Comparison of ENCODE assay signal across 19 cellular contexts in the genomic region with DNA sequence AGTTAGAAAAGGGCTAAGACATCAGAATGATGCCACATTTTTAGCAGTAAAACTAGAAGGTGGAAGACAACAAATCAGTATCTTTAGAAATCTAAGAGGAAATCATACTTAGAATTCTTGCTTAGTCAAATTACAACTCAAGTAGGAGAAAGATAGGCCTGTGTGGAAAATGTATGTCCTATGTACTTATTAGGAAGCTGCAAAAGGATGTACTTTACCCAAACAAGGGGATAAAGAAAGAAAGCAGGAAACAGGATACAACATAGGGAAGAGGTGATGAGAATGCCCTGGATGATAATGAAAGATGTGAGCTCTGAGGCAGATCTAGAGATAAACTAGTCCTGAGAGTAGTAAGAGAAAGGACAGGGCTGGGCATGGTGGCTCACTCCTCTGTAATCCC. TPM values are rescaled to one million over a fixed set of nuclear protein-coding genes. Genes with fewer than 3 reads are reported as not detected.
A peak's percentile ranks its signal among the peaks of the same experiment; 100 is the strongest.
DNase-seq lines count a peak whose midpoint lies in the region; TF ChIP-seq lines count a peak whose summit lies in the region.
"Had no signal": no experiment of that assay in that cellular context is flagged by ENCODE, and none has a peak within 500 bp of the region (broad histone marks: within the 10 kb centered on the region; RNA-seq: fewer than 3 reads in every experiment).

No MANE protein-coding gene starts in this region.

- H2AK5ac ChIP-seq in trophoblast cell (ENCODE audit: low read length) = no peak overlapping the region

- no peaks in the 10 kb centered on the region for H3K27me3 ChIP-seq in trophoblast cell (ENCODE audit: insufficient read depth, low read length)
- H3K27me3 ChIP-seq: MG63 had no signal

- no peak overlapping the region for H3K14ac ChIP-seq in trophoblast cell (ENCODE audit: low read length)

- peaks cover 3% of the 10 kb centered on the region for H3K79me1 ChIP-seq in trophoblast cell (ENCODE audit: low read length)

- H3K79me2 ChIP-seq in trophoblast cell (ENCODE audit: control insufficient read depth, insufficient read depth, low read length, poor library complexity) = no peaks in the 10 kb centered on the region

- H3K18ac ChIP-seq in trophoblast cell (ENCODE audit: low read length) = no peak overlapping the region

- no peak overlapping the region for H2BK120ac ChIP-seq in trophoblast cell (ENCODE audit: insufficient read depth, low read length, poor library complexity)

- H4K12ac ChIP-seq in trophoblast cell (ENCODE audit: low read depth, low read length) = no peak overlapping the region

- H3K27ac Mint-ChIP-seq in HFFc6 (peak overlapping the region; percentile 27), endothelial cell (ENCODE audit: unreplicated experiment) (peak overlapping the region; percentile 86)
- no peak overlapping the region for H3K27ac Mint-ChIP-seq in T-helper 2 cell treated with Interferon-gamma antibody and Interleukin-4, amounts not matched to agents 5 μg/mL and 100 μg/mL, for 36 hours

- TF ChIP-seq CTCF in HFFc6 (IDR thresholded peaks at IDR 0.05) (no peak), endothelial cell (IDR thresholded peaks at IDR 0.05; ENCODE audit: unreplicated experiment) (no peak)

- H4K8ac ChIP-seq in trophoblast cell (ENCODE audit: low read depth, low read length) = no peak overlapping the region

- no peaks in the 10 kb centered on the region for H3K36me3 Mint-ChIP-seq in HFFc6 (ENCODE audit: low read depth)
- H3K36me3 Mint-ChIP-seq in endothelial cell (ENCODE audit: low read depth, unreplicated experiment) = no peaks in the 10 kb centered on the region
- H3K36me3 Mint-ChIP-seq in T-helper 2 cell treated with Interferon-gamma antibody and Interleukin-4, amounts not matched to agents 5 μg/mL and 100 μg/mL, for 36 hours (ENCODE audit: low read depth) = no peaks in the 10 kb centered on the region

- no peak overlapping the region for H2BK5ac ChIP-seq in trophoblast cell (ENCODE audit: low read depth, low read length, poor library complexity)

- no peaks in the 10 kb centered on the region; the same call in 1 of the 2 replicates for H3K27me3 Mint-ChIP-seq in HFFc6 (ENCODE audit: insufficient read depth)
- no peaks in the 10 kb centered on the region for H3K27me3 Mint-ChIP-seq in endothelial cell (ENCODE audit: unreplicated experiment)
- H3K27me3 Mint-ChIP-seq in T-helper 2 cell treated with Interferon-gamma antibody and Interleukin-4, amounts not matched to agents 5 μg/mL and 100 μg/mL, for 36 hours (ENCODE audit: low read depth) = peaks cover 12% of the 10 kb centered on the region

- no peak overlapping the region for H3K4me2 ChIP-seq in trophoblast cell (ENCODE audit: low read length)

- H4K91ac ChIP-seq in trophoblast cell (ENCODE audit: low read depth, low read length) = no peak overlapping the region

- no peak overlapping the region for H3K4ac ChIP-seq in trophoblast cell (ENCODE audit: low read depth, low read length)

- H3K4me3 Mint-ChIP-seq in HFFc6 = peak overlapping the region; percentile 3; the same call in 1 of the 2 replicates
- H3K4me3 Mint-ChIP-seq in endothelial cell (ENCODE audit: unreplicated experiment) = no peak overlapping the region
- H3K4me3 Mint-ChIP-seq in T-helper 2 cell treated with Interferon-gamma antibody and Interleukin-4, amounts not matched to agents 5 μg/mL and 100 μg/mL, for 36 hours = no peak overlapping the region

- no peaks in the 10 kb centered on the region for H3K9me3 Mint-ChIP-seq in HFFc6
- no peaks in the 10 kb centered on the region for H3K9me3 Mint-ChIP-seq in endothelial cell (ENCODE audit: unreplicated experiment)
- H3K9me3 Mint-ChIP-seq in T-helper 2 cell treated with Interferon-gamma antibody and Interleukin-4, amounts not matched to agents 5 μg/mL and 100 μg/mL, for 36 hours = no peaks in the 10 kb centered on the region

- no peak overlapping the region for H2AFZ ChIP-seq in trophoblast cell (ENCODE audit: insufficient read depth, low read length, poor library complexity)

- H3K4me1 Mint-ChIP-seq in HFFc6 (ENCODE audit: low read depth) (peaks cover 33% of the 10 kb centered on the region), endothelial cell (ENCODE audit: unreplicated experiment) (peaks cover 42% of the 10 kb centered on the region)
- H3K4me1 Mint-ChIP-seq in T-helper 2 cell treated with Interferon-gamma antibody and Interleukin-4, amounts not matched to agents 5 μg/mL and 100 μg/mL, for 36 hours (ENCODE audit: low read depth) = peaks cover 8% of the 10 kb centered on the region

- no peak overlapping the region for H2BK12ac ChIP-seq in trophoblast cell (ENCODE audit: low read length)

- H3K36me3 ChIP-seq in trophoblast cell (ENCODE audit: control insufficient read depth in 1 of 2, insufficient read depth in 2 of 2, low read length in 2 of 2) = no peaks in the 10 kb centered on the region
- H3K36me3 ChIP-seq: MG63 had no signal

- H3K4me1 ChIP-seq in trophoblast cell (ENCODE audit: control insufficient read depth in 1 of 2, insufficient read depth in 2 of 2, low read length in 2 of 2) = peaks cover 0 to 11% of the 10 kb centered on the region in 2 experiments

- DNase-seq in EL = peak; percentile 4
- DNase-seq in HFFc6 = peak; percentile 11
- DNase-seq in endothelial cell (ENCODE audit: low spot score) = no peak
- peak in 1 of 2 donors; percentile 20 for DNase-seq in trophoblast cell
- DNase-seq in T-helper 2 cell treated with Interferon-gamma antibody and Interleukin-4, amounts not matched to agents 5 μg/mL and 100 μg/mL, for 36 hours (ENCODE audit: low spot score) = no peak
- no peak for DNase-seq in middle frontal gyrus (ENCODE audit: extremely low spot score, low spot score)
- DNase-seq in islet precursor cell = no peak
- DNase-seq: ACHN, AML-193, DMS79, MG63, NCI-H1048, NCI-H1436, NCI-H1930, NCI-H345, NCI-H524 treated with DMSO at 0.1 percent for 48 hours had no signal

- H3K27ac ChIP-seq in trophoblast cell (ENCODE audit: low read depth, low read length) = peak overlapping the region; percentile 40
- H3K27ac ChIP-seq: C4-2B had no signal

- H3K23ac ChIP-seq in trophoblast cell (ENCODE audit: low read length) = no peak overlapping the region

- no peaks in the 10 kb centered on the region for H3K9me3 ChIP-seq in trophoblast cell (ENCODE audit: insufficient read depth, low read depth, low read length)
- H3K9me3 ChIP-seq: MG63 had no signal

- H3K4me3 ChIP-seq in trophoblast cell (ENCODE audit: low read depth, low read length) = no peak overlapping the region
- H3K4me3 ChIP-seq: MG63 had no signal

- H3K9ac ChIP-seq in trophoblast cell (ENCODE audit: low read length) = no peak overlapping the region

RNA-seq across cellular contexts. Expression of gene RNLS, which starts 54.9 kb away (rescaled TPM):
- 1 to 10 TPM; 1.8 to 3.1 (median 2.4) TPM for total RNA-seq in HFFc6 (2021; fragmentation: NEBNext Ultra II Directional; extraction: Animal tissue kit (Norgen Biotek cat#: 25700))
- total RNA-seq in endothelial cell (ENCODE audit: unreplicated experiment) = 6.0 TPM
- 3.9 TPM in 2 replicates for polyA plus RNA-seq in trophoblast cell (2013)

RNA-seq across cellular contexts. Expression of gene LIPJ, which starts 58.4 kb away (rescaled TPM):
- not detected for total RNA-seq in HFFc6 (2021; fragmentation: NEBNext Ultra II Directional; extraction: Animal tissue kit (Norgen Biotek cat#: 25700))
- not detected for total RNA-seq in endothelial cell (ENCODE audit: unreplicated experiment)
- polyA plus RNA-seq in trophoblast cell (2013) = 0.03 TPM in 1 of 2 replicates, not detected in the other
- total RNA-seq: H4, HT1080 had no signal

Comparison
In these comparisons a context has a peak if more than half of its experiments do, and no peak if none do; other contexts are left out.
1. DNase-seq: peak in EL (single experiment) and HFFc6 (single experiment); none in endothelial cell (single experiment), T-helper 2 cell treated with Interferon-gamma antibody and Interleukin-4, amounts not matched to agents 5 μg/mL and 100 μg/mL, for 36 hours (single experiment), middle frontal gyrus (single experiment) and islet precursor cell (single experiment).